In genomic region chr2:65212115-65212514, GRCh38 we compare ENCODE assay signal across 26 cellular contexts.
"Had no signal": no experiment of that assay in that cellular context is flagged by ENCODE, and none has a peak within 500 bp of the region (broad histone marks: within the 10 kb centered on the region; RNA-seq: fewer than 3 reads in every experiment).

No MANE protein-coding gene starts in this region.

- H3K4me3 ChIP-seq: stomach, suprapubic skin, testis, thoracic aorta, thyroid gland, tibial artery, tibial nerve, transverse colon, upper lobe of left lung, upper lobe of right lung, uterus, vagina had no signal

- H3K36me3 ChIP-seq: stomach, suprapubic skin, thoracic aorta, thyroid gland, tibial artery, tibial nerve, transverse colon, upper lobe of left lung, upper lobe of right lung, uterus, vagina had no signal

- H3K4me1 ChIP-seq: stomach, suprapubic skin, testis, thyroid gland, tibial artery, tibial nerve, upper lobe of left lung, upper lobe of right lung, uterus, vagina had no signal

- ATAC-seq: stimulated activated effector memory CD8-positive, alpha-beta T cell treated with anti-CD3 and anti-CD28 coated beads, Interleukin-12 subunit alpha, Interleukin-12 subunit beta, amount 100 ng/mL, for 72 hours; stimulated activated memory B cell treated with anti-CD40 and anti-IgM and Interleukin-4, amounts not matched to agents 10 μg/mL and 1 μg/mL and 100 μg/mL, for 72 hours; stimulated activated naive B cell treated with anti-CD40 and anti-IgM and Interleukin-4, amounts not matched to agents 10 μg/mL and 1 μg/mL and 100 μg/mL, for 72 hours; stimulated activated naive CD8-positive, alpha-beta T cell treated with anti-CD3 and anti-CD28 coated beads, Interleukin-15, amount 100 ng/mL, for 72 hours; stimulated activated naive CD8-positive, alpha-beta T cell treated with anti-CD3 and anti-CD28 coated beads, Interleukin-15, Interleukin-2, amounts not matched to agents 100 U/mL and 50 U/mL, for 24 hours; upper lobe of right lung had no signal

- H3K9me3 ChIP-seq: stomach, suprapubic skin, testis, thoracic aorta, thyroid gland, tibial artery, tibial nerve, transverse colon, upper lobe of left lung, upper lobe of right lung, uterus, vagina had no signal

- DNase-seq: stimulated activated CD4-positive, alpha-beta T cell treated with anti-CD3 and anti-CD28 coated beads, Interleukin-2, amount 100 ng/mL, for 48 hours; stimulated activated CD4-positive, alpha-beta T cell treated with anti-CD3 and anti-CD28 coated beads, Interleukin-4, amount 100 ng/mL, for 1 hour; stimulated activated CD4-positive, alpha-beta T cell treated with anti-CD3 and anti-CD28 coated beads, Interleukin-4, amount 100 ng/mL, for 24 hours; stimulated activated CD4-positive, alpha-beta T cell treated with anti-CD3 and anti-CD28 coated beads, Interleukin-4, amount 100 ng/mL, for 4 hours; stimulated activated CD8-positive, alpha-beta memory T cell treated with anti-CD3 and anti-CD28 coated beads, Interleukin-4, amount 100 ng/mL, for 48 hours; stimulated activated naive B cell treated with anti-CD40 and anti-IgM and Interleukin-4, amounts not matched to agents 10 μg/mL and 1 μg/mL and 100 μg/mL, for 72 hours; stimulated activated naive CD4-positive, alpha-beta T cell; stimulated activated naive CD4-positive, alpha-beta T cell treated with Interleukin-2 at 50 U/mL for 16 hours; stimulated activated naive CD8-positive, alpha-beta T cell treated with anti-CD3 and anti-CD28 coated beads, Interleukin-15, amount 100 ng/mL, for 72 hours; stimulated activated naive CD8-positive, alpha-beta T cell treated with anti-CD3 and anti-CD28 coated beads, Interleukin-15, Interleukin-2, amounts not matched to agents 100 U/mL and 50 U/mL, for 24 hours; stomach; substantia nigra; testis; thyroid gland; tibial artery; transverse colon; trophoblast cell; upper lobe of left lung; upper lobe of right lung; uterus had no signal
